10 cellular contexts compared by ENCODE assay signal in genomic region chr1:1781526-1781903, GRCh38. TPM values are rescaled to one million over a fixed set of nuclear protein-coding genes. Genes with fewer than 3 reads are reported as not detected.
A peak's percentile ranks its signal among the peaks of the same experiment; 100 is the strongest.
DNase-seq lines count a peak whose midpoint lies in the region; ATAC-seq and TF ChIP-seq lines count a peak whose summit lies in the region.
"Had no signal": no experiment of that assay in that cellular context is flagged by ENCODE, and none has a peak within 500 bp of the region (broad histone marks: within the 10 kb centered on the region; RNA-seq: fewer than 3 reads in every experiment).

No MANE protein-coding gene starts in this region.

- peak overlapping the region; percentile 77 for H3K27ac Mint-ChIP-seq in activated T-cell treated with anti-CD3 and anti-CD28 coated beads, Interleukin-2, amount 50 U/mL, for 72 hours
- H3K27ac Mint-ChIP-seq in memory B cell, result peak overlapping the region; percentile 95

- ATAC-seq in heart right ventricle, result no peak
- ATAC-seq in activated T-cell treated with anti-CD3 and anti-CD28 coated beads, Interleukin-2, amount 50 U/mL, for 72 hours (replicated peaks in 1 of 2), result no peak
- no peak for ATAC-seq in memory B cell (ENCODE audit: low read depth)
- no peak for ATAC-seq in GM21619 (IDR thresholded peaks at IDR 0.05; ENCODE audit: unreplicated experiment)

- WGBS in heart right ventricle, 2 donors, result 73 to 83% methylated on average over 7 of the region's 7 CpGs

- no peaks in the 10 kb centered on the region for H3K27me3 Mint-ChIP-seq in activated T-cell treated with anti-CD3 and anti-CD28 coated beads, Interleukin-2, amount 50 U/mL, for 72 hours (ENCODE audit: low read depth)
- H3K27me3 Mint-ChIP-seq in memory B cell, result no peaks in the 10 kb centered on the region

- H3K4me1 ChIP-seq in right atrium auricular region (peaks cover 0 to 61% of the 10 kb centered on the region in 2 donors), heart right ventricle (peaks cover 24 to 69% (median 63%) of the 10 kb centered on the region in 9 donors), vagina (peaks cover 63% of the 10 kb centered on the region)

- H3K36me3 Mint-ChIP-seq in activated T-cell treated with anti-CD3 and anti-CD28 coated beads, Interleukin-2, amount 50 U/mL, for 72 hours (ENCODE audit: insufficient read depth in 2 of 2), result peaks cover 3% of the 10 kb centered on the region in 2 donors
- H3K36me3 Mint-ChIP-seq in memory B cell, result peaks cover 2% of the 10 kb centered on the region

- DNase-seq in right atrium auricular region (ENCODE audit: low spot score) (no peak), heart right ventricle (no peak), memory B cell (ENCODE audit: low spot score in 2 of 2) (no peak), vagina (ENCODE audit: extremely low spot score in 2 of 2) (no peak), C1 segment of cervical spinal cord (lab: John Stamatoyannopoulos, UW) (no peak), DMS79 treated with DMSO at 0.1 percent for 48 hours (lab: John Stamatoyannopoulos, UW) (no peak)
- DNase-seq in activated T-cell treated with anti-CD3 and anti-CD28 coated beads, Interleukin-2, amount 50 U/mL, for 72 hours, result no peak
- DNase-seq: EL; stimulated activated CD4-positive, alpha-beta T cell treated with anti-CD3 and anti-CD28 coated beads, Interleukin-12 subunit alpha, Interleukin-12 subunit beta, amount 100 ng/mL, for 4 hours had no signal

- H3K9me3 ChIP-seq in right atrium auricular region (no peaks in the 10 kb centered on the region), heart right ventricle (no peaks in the 10 kb centered on the region), vagina (no peaks in the 10 kb centered on the region)

- peaks cover 51% of the 10 kb centered on the region for H3K4me1 Mint-ChIP-seq in activated T-cell treated with anti-CD3 and anti-CD28 coated beads, Interleukin-2, amount 50 U/mL, for 72 hours (ENCODE audit: low read depth)
- H3K4me1 Mint-ChIP-seq in memory B cell, result peaks cover 36% of the 10 kb centered on the region

- H3K27me3 ChIP-seq in right atrium auricular region (no peaks in the 10 kb centered on the region), heart right ventricle (no peaks in the 10 kb centered on the region), vagina (no peaks in the 10 kb centered on the region)

- H3K4me3 Mint-ChIP-seq in activated T-cell treated with anti-CD3 and anti-CD28 coated beads, Interleukin-2, amount 50 U/mL, for 72 hours, result peak overlapping the region in 1 of 2 donors; percentile 74
- peak overlapping the region; percentile 87 for H3K4me3 Mint-ChIP-seq in memory B cell

- H3K36me3 ChIP-seq in right atrium auricular region (peaks cover 19% of the 10 kb centered on the region), heart right ventricle (peaks cover 0 to 32% (median 17%) of the 10 kb centered on the region in 9 donors), vagina (peaks cover 3 to 21% of the 10 kb centered on the region in 2 donors)

- TF ChIP-seq POLR2A in vagina (IDR thresholded peaks at IDR 0.05), result no peak

- intact Hi-C loops in heart right ventricle (cut with DNase I), result loop anchor here in 4 of 10 donors (5.0 to 10.0 kb wide), 4 partner anchors 76 to 126 kb away; partner anchors contain the start of gene GNB1 (in 1 of the 4)
- intact Hi-C loops in vagina (cut with DNase I), result no loop called here

- H3K4me3 ChIP-seq in right atrium auricular region (no peak overlapping the region), heart right ventricle (no peak overlapping the region), vagina (peak overlapping the region in 1 of 2 donors; percentile 30)

- TF ChIP-seq CTCF in right atrium auricular region (IDR thresholded peaks at IDR 0.05) (no peak), heart right ventricle (IDR thresholded peaks at IDR 0.05) (no peak), vagina (IDR thresholded peaks at IDR 0.05) (no peak)

- H3K9me3 Mint-ChIP-seq in activated T-cell treated with anti-CD3 and anti-CD28 coated beads, Interleukin-2, amount 50 U/mL, for 72 hours, result no peaks in the 10 kb centered on the region
- H3K9me3 Mint-ChIP-seq in memory B cell, result no peaks in the 10 kb centered on the region

- H3K27ac ChIP-seq in right atrium auricular region (peak overlapping the region; percentile 69 to 76), heart right ventricle (peak overlapping the region in 4 of 10 donors; percentile 60 to 96 (median 85)), vagina (peak overlapping the region; percentile 80)

RNA-seq across cellular contexts. Expression of gene NADK, which starts 3.2 kb away (rescaled TPM):
- total RNA-seq in right atrium auricular region (10 to 100 TPM; 26.5 to 51.5 TPM), heart right ventricle (10 to 100 TPM; 15.2 to 40.2 (median 21.9) TPM), vagina (90.1 TPM)
- polyA plus RNA-seq in heart right ventricle, result 10 to 100 TPM; 26.2 to 37.5 TPM
- 10 to 100 TPM; 54.0 to 54.5 TPM for total RNA-seq in activated T-cell treated with anti-CD3 and anti-CD28 coated beads, Interleukin-2, amount 50 U/mL, for 72 hours

RNA-seq across cellular contexts. Expression of gene CDK11A, which starts 57.4 kb away (rescaled TPM):
- 1 to 10 TPM; 4.3 to 8.2 TPM for total RNA-seq in right atrium auricular region
- 10 to 100 TPM; 11.6 to 26.3 (median 15.3) TPM for total RNA-seq in heart right ventricle
- 10 to 100 TPM; 13.0 to 88.3 TPM for polyA plus RNA-seq in heart right ventricle
- total RNA-seq in activated T-cell treated with anti-CD3 and anti-CD28 coated beads, Interleukin-2, amount 50 U/mL, for 72 hours, result 10 to 100 TPM; 40.3 to 72.5 TPM
- total RNA-seq in vagina, result 35.6 TPM
